In the genomic region with DNA sequence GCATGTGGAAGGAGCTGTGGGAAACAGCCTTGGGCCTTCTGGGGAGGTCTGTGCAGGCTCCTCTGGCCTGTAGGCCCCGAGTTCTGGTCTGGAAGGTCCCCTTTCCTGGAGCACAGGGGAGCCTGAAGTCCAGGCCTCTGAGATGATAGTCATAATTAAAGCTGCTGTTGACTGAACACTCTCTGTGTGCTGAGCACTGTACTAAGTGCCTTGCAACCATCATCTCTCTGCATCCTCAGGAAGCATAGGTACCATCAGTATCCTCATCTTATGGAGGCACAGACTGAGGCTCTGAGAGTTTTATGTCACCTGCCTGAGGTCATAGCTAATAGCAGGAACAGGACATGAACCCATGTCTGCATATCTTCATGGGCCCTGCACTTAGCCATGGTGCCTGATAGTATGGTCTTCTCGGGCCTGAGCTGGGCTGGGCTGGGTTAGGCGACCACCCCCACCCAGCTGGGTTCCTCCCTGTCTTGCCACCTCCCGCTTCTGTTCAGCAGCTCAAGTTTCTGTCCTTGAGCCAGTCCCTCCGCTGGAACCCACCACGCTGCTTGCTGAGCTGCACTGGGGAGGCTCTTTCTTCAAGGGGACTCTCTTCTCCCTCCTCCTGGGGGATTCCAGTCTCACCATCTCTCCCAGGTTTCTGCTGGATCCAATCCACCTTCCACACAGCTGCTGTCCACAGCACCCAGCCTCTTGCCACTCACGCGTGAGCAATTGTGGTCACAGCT, we compare ENCODE assay signal across 1 cellular context.
TF ChIP-seq lines count a peak whose summit lies in the region.

No MANE protein-coding gene starts in this region.

TF ChIP-seq in HEK293, 187 proteins besides CTCF, POLR2A, EP300 and RAD21 (continued from another document):
- TF ChIP-seq, protein P1, sequence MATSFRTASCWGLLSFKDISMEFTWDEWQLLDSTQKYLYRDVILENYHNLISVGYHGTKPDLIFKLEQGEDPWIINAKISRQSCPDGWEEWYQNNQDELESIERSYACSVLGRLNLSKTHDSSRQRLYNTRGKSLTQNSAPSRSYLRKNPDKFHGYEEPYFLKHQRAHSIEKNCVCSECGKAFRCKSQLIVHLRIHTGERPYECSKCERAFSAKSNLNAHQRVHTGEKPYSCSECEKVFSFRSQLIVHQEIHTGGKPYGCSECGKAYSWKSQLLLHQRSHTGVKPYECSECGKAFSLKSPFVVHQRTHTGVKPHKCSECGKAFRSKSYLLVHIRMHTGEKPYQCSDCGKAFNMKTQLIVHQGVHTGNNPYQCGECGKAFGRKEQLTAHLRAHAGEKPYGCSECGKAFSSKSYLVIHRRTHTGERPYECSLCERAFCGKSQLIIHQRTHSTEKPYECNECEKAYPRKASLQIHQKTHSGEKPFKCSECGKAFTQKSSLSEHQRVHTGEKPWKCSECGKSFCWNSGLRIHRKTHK (tag by site-specific recombination; IDR thresholded peaks at IDR 0.05) = no peak
- no peak for TF ChIP-seq ZNF560 (tag by site-specific recombination; IDR thresholded peaks at IDR 0.05; ENCODE audit: borderline replicate concordance)
- TF ChIP-seq, protein P2, sequence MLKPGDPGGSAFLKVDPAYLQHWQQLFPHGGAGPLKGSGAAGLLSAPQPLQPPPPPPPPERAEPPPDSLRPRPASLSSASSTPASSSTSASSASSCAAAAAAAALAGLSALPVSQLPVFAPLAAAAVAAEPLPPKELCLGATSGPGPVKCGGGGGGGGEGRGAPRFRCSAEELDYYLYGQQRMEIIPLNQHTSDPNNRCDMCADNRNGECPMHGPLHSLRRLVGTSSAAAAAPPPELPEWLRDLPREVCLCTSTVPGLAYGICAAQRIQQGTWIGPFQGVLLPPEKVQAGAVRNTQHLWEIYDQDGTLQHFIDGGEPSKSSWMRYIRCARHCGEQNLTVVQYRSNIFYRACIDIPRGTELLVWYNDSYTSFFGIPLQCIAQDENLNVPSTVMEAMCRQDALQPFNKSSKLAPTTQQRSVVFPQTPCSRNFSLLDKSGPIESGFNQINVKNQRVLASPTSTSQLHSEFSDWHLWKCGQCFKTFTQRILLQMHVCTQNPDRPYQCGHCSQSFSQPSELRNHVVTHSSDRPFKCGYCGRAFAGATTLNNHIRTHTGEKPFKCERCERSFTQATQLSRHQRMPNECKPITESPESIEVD (tag by site-specific recombination; IDR thresholded peaks at IDR 0.05) = no peak
- peak; percentile 94 for TF ChIP-seq ZSCAN16 (tag by site-specific recombination; IDR thresholded peaks at IDR 0.05)
